22 cellular contexts compared by ENCODE assay signal in genomic region chr7:125358551-125359167, GRCh38.
"Had no signal": no experiment of that assay in that cellular context is flagged by ENCODE, and none has a peak within 500 bp of the region (broad histone marks: within the 10 kb centered on the region; RNA-seq: fewer than 3 reads in every experiment).

No MANE protein-coding gene starts in this region.

- H3K27ac ChIP-seq: ascending aorta, colonic mucosa, foreskin keratinocyte, heart right ventricle, right atrium auricular region, spleen, suprapubic skin, tibial artery had no signal

- H3K36me3 Mint-ChIP-seq: activated naive CD4-positive, alpha-beta T cell treated with anti-CD3 and anti-CD28 coated beads, Interleukin-2, amount 10 ng/mL, durations not matched to agents 7 days and 5 days; activated naive CD8-positive, alpha-beta T cell treated with anti-CD3 and anti-CD28 coated beads, Interleukin-2, amount 10 ng/mL, durations not matched to agents 7 days and 5 days; natural killer cell had no signal

- H3K4me1 Mint-ChIP-seq: activated naive CD4-positive, alpha-beta T cell treated with anti-CD3 and anti-CD28 coated beads, Interleukin-2, amount 10 ng/mL, durations not matched to agents 7 days and 5 days; activated naive CD8-positive, alpha-beta T cell treated with anti-CD3 and anti-CD28 coated beads, Interleukin-2, amount 10 ng/mL, durations not matched to agents 7 days and 5 days; natural killer cell had no signal

- H3K4me3 Mint-ChIP-seq: activated B cell treated with CpG ODN at 0.5 μM for 24 hours; activated CD8-positive, alpha-beta T cell treated with anti-CD3 and anti-CD28 coated beads, Interleukin-2, amount 10 ng/mL, durations not matched to agents 7 days and 5 days; activated naive CD4-positive, alpha-beta T cell treated with anti-CD3 and anti-CD28 coated beads, Interleukin-2, amount 10 ng/mL, durations not matched to agents 7 days and 5 days; activated naive CD8-positive, alpha-beta T cell treated with anti-CD3 and anti-CD28 coated beads, Interleukin-2, amount 10 ng/mL, durations not matched to agents 7 days and 5 days; activated T-helper 1 cell treated with anti-CD3 and anti-CD28 coated beads, Interleukin-12 subunit alpha, Interleukin-12 subunit beta, Interleukin-2, Interleukin-4 antibody, amounts not matched to agents 30 ng/mL and 10 ng/mL and 1 ng/mL, durations not matched to agents 14 hours and 24 hours and 36 hours; natural killer cell; T-helper 1 cell treated with Interleukin-12 subunit alpha and Interleukin-12 subunit beta and Interleukin-4 antibody, amounts not matched to agents 30 μg/mL and 1 μg/mL, for 36 hours had no signal

- H3K27me3 Mint-ChIP-seq: activated B cell treated with CpG ODN at 0.5 μM for 24 hours; activated naive CD4-positive, alpha-beta T cell treated with anti-CD3 and anti-CD28 coated beads, Interleukin-2, amount 10 ng/mL, durations not matched to agents 7 days and 5 days; activated naive CD8-positive, alpha-beta T cell treated with anti-CD3 and anti-CD28 coated beads, Interleukin-2, amount 10 ng/mL, durations not matched to agents 7 days and 5 days had no signal

- H3K9me3 Mint-ChIP-seq: activated B cell treated with CpG ODN at 0.5 μM for 24 hours; activated naive CD4-positive, alpha-beta T cell treated with anti-CD3 and anti-CD28 coated beads, Interleukin-2, amount 10 ng/mL, durations not matched to agents 7 days and 5 days; activated naive CD8-positive, alpha-beta T cell treated with anti-CD3 and anti-CD28 coated beads, Interleukin-2, amount 10 ng/mL, durations not matched to agents 7 days and 5 days; activated T-helper 1 cell treated with anti-CD3 and anti-CD28 coated beads, Interleukin-12 subunit alpha, Interleukin-12 subunit beta, Interleukin-2, Interleukin-4 antibody, amounts not matched to agents 30 ng/mL and 10 ng/mL and 1 ng/mL, durations not matched to agents 14 hours and 24 hours and 36 hours; natural killer cell; T-helper 1 cell treated with Interleukin-12 subunit alpha and Interleukin-12 subunit beta and Interleukin-4 antibody, amounts not matched to agents 30 μg/mL and 1 μg/mL, for 36 hours had no signal

- ATAC-seq: activated CD8-positive, alpha-beta T cell treated with anti-CD3 and anti-CD28 coated beads, Interleukin-2, amount 10 ng/mL, durations not matched to agents 7 days and 5 days; foreskin keratinocyte; heart right ventricle; natural killer cell had no signal

- H3K27ac Mint-ChIP-seq: activated B cell treated with CpG ODN at 0.5 μM for 24 hours; activated CD8-positive, alpha-beta T cell treated with anti-CD3 and anti-CD28 coated beads, Interleukin-2, amount 10 ng/mL, durations not matched to agents 7 days and 5 days; activated naive CD4-positive, alpha-beta T cell treated with anti-CD3 and anti-CD28 coated beads, Interleukin-2, amount 10 ng/mL, durations not matched to agents 7 days and 5 days; activated naive CD8-positive, alpha-beta T cell treated with anti-CD3 and anti-CD28 coated beads, Interleukin-2, amount 10 ng/mL, durations not matched to agents 7 days and 5 days; activated T-helper 1 cell treated with anti-CD3 and anti-CD28 coated beads, Interleukin-12 subunit alpha, Interleukin-12 subunit beta, Interleukin-2, Interleukin-4 antibody, amounts not matched to agents 30 ng/mL and 10 ng/mL and 1 ng/mL, durations not matched to agents 14 hours and 24 hours and 36 hours; natural killer cell; T-helper 1 cell treated with Interleukin-12 subunit alpha and Interleukin-12 subunit beta and Interleukin-4 antibody, amounts not matched to agents 30 μg/mL and 1 μg/mL, for 36 hours had no signal

- H3K36me3 ChIP-seq: ascending aorta, colonic mucosa, heart right ventricle, right atrium auricular region, spleen, suprapubic skin, tibial artery had no signal

- H3K4me3 ChIP-seq: ascending aorta, colonic mucosa, heart right ventricle, right atrium auricular region, spleen, suprapubic skin, tibial artery had no signal

- DNase-seq: activated B cell treated with CpG ODN at 0.5 μM for 24 hours; activated CD8-positive, alpha-beta T cell treated with anti-CD3 and anti-CD28 coated beads, Interleukin-2, amount 10 ng/mL, durations not matched to agents 7 days and 5 days; activated effector memory CD4-positive, alpha-beta T cell treated with anti-CD3 and anti-CD28 coated beads, Interleukin-2, amount 50 U/mL, for 16 hours; activated naive CD4-positive, alpha-beta T cell treated with anti-CD3 and anti-CD28 coated beads, Interleukin-2, amount 10 ng/mL, durations not matched to agents 7 days and 5 days; activated naive CD8-positive, alpha-beta T cell treated with anti-CD3 and anti-CD28 coated beads, Interleukin-2, amount 10 ng/mL, durations not matched to agents 7 days and 5 days; activated T-cell treated with anti-CD3 and anti-CD28 coated beads for 4 hours; colonic mucosa; effector CD8-positive, alpha-beta T cell; erythroblast; foreskin keratinocyte; heart right ventricle; natural killer cell; spleen; stimulated activated naive CD4-positive, alpha-beta T cell; SW 1271; T-helper 9 cell; tibial artery had no signal

- H3K27me3 ChIP-seq: ascending aorta, colonic mucosa, foreskin keratinocyte, heart right ventricle, right atrium auricular region, spleen, suprapubic skin, tibial artery had no signal

- H3K9me3 ChIP-seq: ascending aorta, colonic mucosa, right atrium auricular region, tibial artery had no signal

- H3K4me1 ChIP-seq: ascending aorta, colonic mucosa, foreskin keratinocyte, right atrium auricular region, spleen, suprapubic skin, tibial artery had no signal
